ENCODE assay signal across 1 cellular context in genomic region chr6:4382362-4382853, GRCh38.
TF ChIP-seq lines count a peak whose summit lies in the region.

No MANE protein-coding gene starts in this region.

TF ChIP-seq in H1, 55 proteins besides CTCF, POLR2A, EP300 and RAD21:
- TF ChIP-seq CHD7 (IDR thresholded peaks at IDR 0.05; ENCODE audit: insufficient replicate concordance, low read length) (no peak), ASH2L (IDR thresholded peaks at IDR 0.05; ENCODE audit: low read length) (no peak), KDM5A (IDR thresholded peaks at IDR 0.05; ENCODE audit: low read length) (no peak), KDM4A (IDR thresholded peaks at IDR 0.05; ENCODE audit: low read depth, low read length, severe bottlenecking) (no peak), RXRA (IDR thresholded peaks at IDR 0.05; ENCODE audit: insufficient read depth, low read depth, low read length) (no peak), FOSL1 (IDR thresholded peaks at IDR 0.05; ENCODE audit: insufficient read depth, low read depth, low read length) (no peak), SRF (IDR thresholded peaks at IDR 0.05; ENCODE audit: low read depth, low read length) (no peak), MAFK (IDR thresholded peaks at IDR 0.05; ENCODE audit: low read depth, low read length) (no peak), CBX5 (IDR thresholded peaks at IDR 0.05; ENCODE audit: low read depth, low read length) (no peak), RBBP5 (IDR thresholded peaks at IDR 0.05; ENCODE audit: borderline replicate concordance, low read depth, low read length) (no peak), RNF2 (IDR thresholded peaks at IDR 0.05; ENCODE audit: borderline replicate concordance, low read depth, low read length, missing control alignments, poor library complexity, severe bottlenecking) (no peak), CHD1 (IDR thresholded peaks at IDR 0.05; ENCODE audit: low read depth, low read length) (no peak)
